Comparison of ENCODE assay signal across 9 cellular contexts in the genomic region with DNA sequence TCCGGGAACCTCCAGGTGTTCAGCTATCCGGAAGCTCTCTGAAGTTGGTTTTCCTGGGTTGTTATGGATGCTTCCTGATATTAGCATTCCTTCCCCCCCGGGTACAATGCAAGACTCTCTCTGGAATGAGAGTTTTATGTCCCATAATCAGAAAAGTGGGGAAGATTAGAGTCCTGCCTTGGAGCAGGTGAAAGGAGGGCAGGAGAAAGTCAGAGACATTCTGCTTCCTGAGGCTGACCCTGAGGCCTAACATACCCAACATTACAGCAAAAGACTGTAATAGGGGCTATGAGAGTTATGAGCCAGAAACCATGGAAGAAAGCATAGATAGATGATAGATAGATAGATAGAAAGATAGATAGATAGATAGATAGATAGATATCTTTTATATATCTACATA. TPM values are rescaled to one million over a fixed set of nuclear protein-coding genes. Genes with fewer than 3 reads are reported as not detected.
"Had no signal": no experiment of that assay in that cellular context is flagged by ENCODE, and none has a peak within 500 bp of the region (broad histone marks: within the 10 kb centered on the region; RNA-seq: fewer than 3 reads in every experiment).

No MANE protein-coding gene starts in this region.

- ATAC-seq: GM12878 had no signal

- H3K4me3 ChIP-seq: GM12878 had no signal

- DNase-seq: GDM1, GF-D8 had no signal

- FAIRE-seq: G401.6, GM12878, GM12891, GM12892, GM18507, GM19239 had no signal

RNA-seq across cellular contexts. Expression of gene PRPS1L1, which starts 36.9 kb away (rescaled TPM):
- total RNA-seq: G401, GM12878 had no signal
- polyA plus RNA-seq: GM12878 had no signal
